Comparison of ENCODE assay signal across 8 cellular contexts in the genomic region with DNA sequence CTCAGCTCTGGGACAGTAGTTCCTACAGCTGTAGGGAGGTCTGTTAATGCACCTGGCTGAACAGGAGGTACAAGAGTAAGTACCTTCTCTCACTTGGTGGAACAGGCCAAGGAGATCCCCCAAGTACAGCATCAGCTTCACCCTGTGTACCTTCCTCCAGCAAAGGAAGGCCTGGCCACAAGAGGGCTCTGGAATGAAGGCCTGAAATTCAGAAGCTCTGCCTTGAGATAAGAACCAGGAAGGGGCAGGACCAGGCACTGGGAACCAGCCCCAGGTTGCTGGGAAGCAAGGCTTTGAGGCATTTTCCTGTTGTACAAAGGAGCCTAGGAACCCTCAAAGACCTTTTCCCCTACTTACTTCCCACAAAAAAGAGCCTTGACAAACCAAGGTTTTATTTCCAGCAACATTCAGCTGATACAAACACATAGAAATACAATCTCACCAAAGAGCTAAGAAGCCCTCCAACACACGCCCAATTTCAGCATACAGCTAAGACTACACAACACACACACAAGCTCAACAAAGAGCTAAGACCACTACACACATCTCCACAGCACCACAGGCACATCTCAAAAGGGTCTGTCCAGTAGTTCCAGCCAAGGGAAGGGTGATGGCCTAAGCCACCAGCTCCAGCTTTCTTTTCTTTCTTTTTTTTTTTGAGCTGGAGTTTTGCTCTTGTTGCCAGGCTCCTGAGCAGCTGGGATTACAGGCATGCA. TPM values are rescaled to one million over a fixed set of nuclear protein-coding genes. Genes with fewer than 3 reads are reported as not detected.
A peak's percentile ranks its signal among the peaks of the same experiment; 100 is the strongest.
DNase-seq lines count a peak whose midpoint lies in the region; ATAC-seq and TF ChIP-seq lines count a peak whose summit lies in the region.

No MANE protein-coding gene starts in this region.

- no peak overlapping the region for H3K4me2 ChIP-seq in SK-N-SH

- CTCF ChIA-PET in HEK293T (lab: Yijun Ruan, JAX): interaction anchor here (0.7 to 2.0 kb wide), 9 partner anchors 8 to 220 kb away, joined by 3 to 9 read pairs (median 4); partner anchors contain the start of genes KLHDC9 and PPOX
- CTCF ChIA-PET in SK-N-SH (lab: Yijun Ruan, JAX): interaction anchor here (0.8 to 6.1 kb wide), 11 partner anchors 7 to 144 kb away, joined by 3 to 30 read pairs (median 4); partner anchors contain the start of genes DEDD and KLHDC9

- no peak overlapping the region for H3K27ac ChIP-seq in SK-N-SH (ENCODE audit: low read depth in 2 of 2, low read length in 1 of 2)
- H3K27ac ChIP-seq in psoas muscle: no peak overlapping the region

- TF ChIP-seq EP300 in SK-N-SH (IDR thresholded peaks at IDR 0.05; ENCODE audit: borderline replicate concordance in 1 of 2, low read depth in 1 of 2, low read length in 1 of 2): no peak

- 71% methylated on average over 1 of the region's 1 CpG for WGBS in SK-N-SH (ENCODE audit: low lambda C conversion rate)
- WGBS in psoas muscle, 3 donors: 63 to 95% (median 93%) methylated on average over 1 of the region's 1 CpG

- DNase-seq in CMK (ENCODE audit: low read depth) (peak; percentile 52), HEK293T (ENCODE audit: extremely low spot score) (peak; percentile 70), SK-N-SH (peak; percentile 40), amniotic epithelial cell (ENCODE audit: low read depth) (peak; percentile 87), cardiac septum (ENCODE audit: low spot score) (peak; percentile 80), psoas muscle (peak; percentile 33 to 67), DMS153 treated with DMSO at 0.1 percent for 48 hours (lab: John Stamatoyannopoulos, UW; ENCODE audit: unreplicated experiment) (no peak), NCI-H2107 (lab: John Stamatoyannopoulos, UW) (no peak)

- no peaks in the 10 kb centered on the region for H4K20me1 ChIP-seq in SK-N-SH (ENCODE audit: insufficient read depth)

- no peaks in the 10 kb centered on the region for H3K27me3 ChIP-seq in SK-N-SH (ENCODE audit: insufficient read depth)
- H3K27me3 ChIP-seq in psoas muscle (ENCODE audit: insufficient read depth in 3 of 3, low read length in 2 of 3): no peaks in the 10 kb centered on the region

- no peaks in the 10 kb centered on the region for H3K79me2 ChIP-seq in SK-N-SH (ENCODE audit: insufficient read depth)

- intact Hi-C loops in cardiac septum (cut with DNase I) (loop anchor here (2.0 to 10.0 kb wide), 5 partner anchors 15 to 137 kb away; partner anchors contain the start of genes DEDD, F11R, KLHDC9 and USF1), psoas muscle (cut with DNase I) (loop anchor here (2.0 to 5.0 kb wide), 2 partner anchors 99 to 140 kb away; no protein-coding TSS in a partner anchor)

- no peaks in the 10 kb centered on the region for H3K9me2 ChIP-seq in SK-N-SH

- H3K4me1 ChIP-seq in SK-N-SH (ENCODE audit: control insufficient read depth in 1 of 2, insufficient read depth in 2 of 2, low read depth in 1 of 2, low read length in 1 of 2) (peaks cover 0 to 4% of the 10 kb centered on the region in 2 experiments; a peak in 2 of 4 replicates), psoas muscle (no peaks in the 10 kb centered on the region)

- H2AFZ ChIP-seq in SK-N-SH (ENCODE audit: low read depth): no peak overlapping the region

- no peak overlapping the region for H3K9ac ChIP-seq in SK-N-SH

- H3K4me3 ChIP-seq in SK-N-SH (ENCODE audit: low read depth in 2 of 2, low read length in 1 of 2) (no peak overlapping the region), psoas muscle (no peak overlapping the region)

- peak in 3 of 4 donors; percentile 60 to 76 (median 65) for ATAC-seq in psoas muscle

- TF ChIP-seq RAD21 in SK-N-SH (IDR thresholded peaks at IDR 0.05; ENCODE audit: low read length): peak; percentile 37

- POLR2A ChIA-PET in HEK293T (lab: Yijun Ruan, JAX) (interaction anchor here (0.8 to 1.7 kb wide), 3 partner anchors 23 to 135 kb away, joined by 3 to 7 read pairs (median 5); partner anchors contain the start of genes DEDD, F11R and KLHDC9), SK-N-SH (lab: Yijun Ruan, JAX) (interaction anchor here (1.4 kb wide), 1 partner anchor 135 kb away, joined by 3 read pairs; the partner anchor contains the start of gene DEDD)

- peak; percentile 38 for TF ChIP-seq CTCF in SK-N-SH (IDR thresholded peaks at IDR 0.05)
- peak; percentile 52 for TF ChIP-seq CTCF in psoas muscle (IDR thresholded peaks at IDR 0.05)

- no peaks in the 10 kb centered on the region for H3K9me3 ChIP-seq in SK-N-SH
- no peaks in the 10 kb centered on the region for H3K9me3 ChIP-seq in psoas muscle

- H3F3A ChIP-seq in SK-N-SH (replicated peaks; ENCODE audit: insufficient read depth): peaks cover 12% of the 10 kb centered on the region

- H3K36me3 ChIP-seq in SK-N-SH (replicated peaks in 1 of 2; ENCODE audit: control insufficient read depth in 1 of 2, insufficient read depth in 2 of 2, low read length in 1 of 2) (no peaks in the 10 kb centered on the region), psoas muscle (ENCODE audit: insufficient read depth in 1 of 2, low read depth in 1 of 2) (no peaks in the 10 kb centered on the region)

TF ChIP-seq in HEK293T, 16 proteins besides CTCF, POLR2A, EP300 and RAD21:
- TF ChIP-seq ELF4 (IDR thresholded peaks at IDR 0.05) (no peak), BHLHE40 (IDR thresholded peaks at IDR 0.05; ENCODE audit: borderline replicate concordance) (no peak), HDGF (IDR thresholded peaks at IDR 0.05; ENCODE audit: borderline replicate concordance) (no peak), LEF1 (IDR thresholded peaks at IDR 0.05; ENCODE audit: borderline replicate concordance) (no peak)

TF ChIP-seq in SK-N-SH, 30 proteins besides CTCF, POLR2A, EP300 and RAD21:
- TF ChIP-seq USF1 (IDR thresholded peaks at IDR 0.05; ENCODE audit: borderline replicate concordance, low read depth) (no peak), SMC3 (IDR thresholded peaks at IDR 0.05; ENCODE audit: low read depth, low read length) (peak; percentile 43), USF2 (IDR thresholded peaks at IDR 0.05; ENCODE audit: borderline replicate concordance, low read depth, low read length) (no peak), MEF2A (IDR thresholded peaks at IDR 0.05; ENCODE audit: borderline replicate concordance, low read depth) (no peak), FOXM1 (IDR thresholded peaks at IDR 0.05; ENCODE audit: low read depth) (no peak), POLR2AphosphoS5 (IDR thresholded peaks at IDR 0.05; ENCODE audit: low read depth, low read length) (no peak)

RNA-seq across cellular contexts. Expression of gene F11R, which starts 23.5 kb away (rescaled TPM):
- 9.0 and 13.7 TPM in 2 replicates for polyA plus RNA-seq in SK-N-SH (2012; rRNA removed)
- 5.7 and 8.6 TPM in 2 replicates for polyA plus RNA-seq in SK-N-SH (2012; cell fraction: cytosol; rRNA removed)
- 19.4 and 35.1 TPM in 2 replicates for polyA plus RNA-seq in SK-N-SH (2012; cell fraction: nucleus; rRNA removed)
- 10.3 TPM for total RNA-seq in cardiac septum
- 10 to 100 TPM in 1 of 4 donors, 1 to 10 TPM in 3; 5.1 to 13.8 (median 8.6) TPM for total RNA-seq in psoas muscle
- polyA plus RNA-seq in psoas muscle: 1 to 10 TPM; 2.9 to 5.2 (median 3.6) TPM

RNA-seq across cellular contexts. Expression of gene TSTD1, which starts 41.3 kb away (rescaled TPM):
- polyA plus RNA-seq in SK-N-SH (2012; rRNA removed) (80.7 and 93.9 TPM in 2 replicates), psoas muscle (10 to 100 TPM in 2 of 3 donors, 1 to 10 TPM in 1; 9.3 to 20.5 (median 10.4) TPM)
- 92.0 and 96.5 TPM in 2 replicates for polyA plus RNA-seq in SK-N-SH (2012; cell fraction: cytosol; rRNA removed)
- 45.2 and 63.8 TPM in 2 replicates for polyA plus RNA-seq in SK-N-SH (2012; cell fraction: nucleus; rRNA removed)
- total RNA-seq in cardiac septum (12.0 TPM), psoas muscle (10 to 100 TPM in 2 of 4 donors, 1 to 10 TPM in 2; 2.5 to 33.9 (median 8.2) TPM)

RNA-seq across cellular contexts. Expression of gene ITLN2, which starts 42.9 kb away (rescaled TPM):
- polyA plus RNA-seq in SK-N-SH (2012; rRNA removed) (not detected in 2 replicates), psoas muscle (not detected)
- not detected in 2 replicates for polyA plus RNA-seq in SK-N-SH (2012; cell fraction: cytosol; rRNA removed)
- polyA plus RNA-seq in SK-N-SH (2012; cell fraction: nucleus; rRNA removed): not detected in 2 replicates
- total RNA-seq in cardiac septum (not detected), psoas muscle (not detected)

RNA-seq across cellular contexts. Expression of gene USF1, which starts 48.3 kb away (rescaled TPM):
- polyA plus RNA-seq in SK-N-SH (2012; rRNA removed): 43.1 and 61.9 TPM in 2 replicates
- 14.6 and 22.6 TPM in 2 replicates for polyA plus RNA-seq in SK-N-SH (2012; cell fraction: cytosol; rRNA removed)
- polyA plus RNA-seq in SK-N-SH (2012; cell fraction: nucleus; rRNA removed): 204 and 232 TPM in 2 replicates
- 29.2 TPM for total RNA-seq in cardiac septum
- total RNA-seq in psoas muscle: 10 to 100 TPM; 29.8 to 50.6 (median 37.3) TPM
- polyA plus RNA-seq in psoas muscle: 10 to 100 TPM; 40.0 to 68.1 (median 58.8) TPM

Comparison
In these comparisons a context has a peak if more than half of its experiments do, and no peak if none do; other contexts are left out.
1. DNase-seq: peak in CMK (single experiment), HEK293T (single experiment), SK-N-SH (single experiment), amniotic epithelial cell (single experiment), cardiac septum (single experiment) and psoas muscle (2 of 2); none in DMS153 treated with DMSO at 0.1 percent for 48 hours (single experiment) and NCI-H2107 (single experiment).